23 cellular contexts compared by ENCODE assay signal in genomic region chr4:112120021-112120420, GRCh38. TPM values are rescaled to one million over a fixed set of nuclear protein-coding genes. Genes with fewer than 3 reads are reported as not detected.
DNase-seq lines count a peak whose midpoint lies in the region; ATAC-seq and TF ChIP-seq lines count a peak whose summit lies in the region.
"Had no signal": no experiment of that assay in that cellular context is flagged by ENCODE, and none has a peak within 500 bp of the region (broad histone marks: within the 10 kb centered on the region; RNA-seq: fewer than 3 reads in every experiment).

No MANE protein-coding gene starts in this region.

- ATAC-seq in stimulated activated naive CD8-positive, alpha-beta T cell treated with anti-CD3 and anti-CD28 coated beads, Interleukin-15, Interleukin-2, amounts not matched to agents 100 U/mL and 50 U/mL, for 24 hours = no peak
- ATAC-seq: left cardiac atrium had no signal

- H3K4me1 Mint-ChIP-seq in activated CD4-positive, alpha-beta T cell treated with anti-CD3 and anti-CD28 coated beads, Interleukin-2, amount 10 ng/mL, durations not matched to agents 24 days and 14 days = peaks cover 21% of the 10 kb centered on the region
- H3K4me1 Mint-ChIP-seq in stimulated activated naive CD8-positive, alpha-beta T cell treated with anti-CD3 and anti-CD28 coated beads, Interleukin-15, Interleukin-2, amounts not matched to agents 100 ng/mL and 50 ng/mL, for 24 hours (ENCODE audit: low read depth) = peaks cover 27% of the 10 kb centered on the region
- H3K4me1 Mint-ChIP-seq in activated T-helper 1 cell treated with anti-CD3 and anti-CD28 coated beads, Interleukin-12 subunit alpha, Interleukin-12 subunit beta, Interleukin-2, Interleukin-4 antibody, amounts not matched to agents 30 ng/mL and 10 ng/mL and 1 ng/mL, durations not matched to agents 14 hours and 24 hours and 36 hours (ENCODE audit: low read depth) = peaks cover 24% of the 10 kb centered on the region

- peaks cover 10% of the 10 kb centered on the region for H3K27me3 Mint-ChIP-seq in activated CD4-positive, alpha-beta T cell treated with anti-CD3 and anti-CD28 coated beads, Interleukin-2, amount 10 ng/mL, durations not matched to agents 24 days and 14 days
- H3K27me3 Mint-ChIP-seq in stimulated activated naive CD8-positive, alpha-beta T cell treated with anti-CD3 and anti-CD28 coated beads, Interleukin-15, Interleukin-2, amounts not matched to agents 100 ng/mL and 50 ng/mL, for 24 hours = peaks cover 12% of the 10 kb centered on the region
- H3K27me3 Mint-ChIP-seq in activated T-helper 1 cell treated with anti-CD3 and anti-CD28 coated beads, Interleukin-12 subunit alpha, Interleukin-12 subunit beta, Interleukin-2, Interleukin-4 antibody, amounts not matched to agents 30 ng/mL and 10 ng/mL and 1 ng/mL, durations not matched to agents 14 hours and 24 hours and 36 hours (ENCODE audit: insufficient read depth) = no peaks in the 10 kb centered on the region
- H3K27me3 Mint-ChIP-seq: type B pancreatic cell had no signal

- peak overlapping the region; percentile 97 for H3K27ac Mint-ChIP-seq in activated CD4-positive, alpha-beta T cell treated with anti-CD3 and anti-CD28 coated beads, Interleukin-2, amount 10 ng/mL, durations not matched to agents 24 days and 14 days
- peak overlapping the region; percentile 95 for H3K27ac Mint-ChIP-seq in stimulated activated naive CD8-positive, alpha-beta T cell treated with anti-CD3 and anti-CD28 coated beads, Interleukin-15, Interleukin-2, amounts not matched to agents 100 ng/mL and 50 ng/mL, for 24 hours
- no peak overlapping the region for H3K27ac Mint-ChIP-seq in activated T-helper 1 cell treated with anti-CD3 and anti-CD28 coated beads, Interleukin-12 subunit alpha, Interleukin-12 subunit beta, Interleukin-2, Interleukin-4 antibody, amounts not matched to agents 30 ng/mL and 10 ng/mL and 1 ng/mL, durations not matched to agents 14 hours and 24 hours and 36 hours
- H3K27ac Mint-ChIP-seq: nephron progenitor cell, type B pancreatic cell had no signal

- H3K4me3 Mint-ChIP-seq in activated CD4-positive, alpha-beta T cell treated with anti-CD3 and anti-CD28 coated beads, Interleukin-2, amount 10 ng/mL, durations not matched to agents 24 days and 14 days = no peak overlapping the region
- H3K4me3 Mint-ChIP-seq in stimulated activated naive CD8-positive, alpha-beta T cell treated with anti-CD3 and anti-CD28 coated beads, Interleukin-15, Interleukin-2, amounts not matched to agents 100 ng/mL and 50 ng/mL, for 24 hours = no peak overlapping the region
- no peak overlapping the region for H3K4me3 Mint-ChIP-seq in activated T-helper 1 cell treated with anti-CD3 and anti-CD28 coated beads, Interleukin-12 subunit alpha, Interleukin-12 subunit beta, Interleukin-2, Interleukin-4 antibody, amounts not matched to agents 30 ng/mL and 10 ng/mL and 1 ng/mL, durations not matched to agents 14 hours and 24 hours and 36 hours
- H3K4me3 Mint-ChIP-seq: CD14-positive monocyte, nephron progenitor cell, type B pancreatic cell had no signal

- peaks cover 12% of the 10 kb centered on the region for H3K9me3 Mint-ChIP-seq in activated CD4-positive, alpha-beta T cell treated with anti-CD3 and anti-CD28 coated beads, Interleukin-2, amount 10 ng/mL, durations not matched to agents 24 days and 14 days
- peaks cover 4% of the 10 kb centered on the region for H3K9me3 Mint-ChIP-seq in stimulated activated naive CD8-positive, alpha-beta T cell treated with anti-CD3 and anti-CD28 coated beads, Interleukin-15, Interleukin-2, amounts not matched to agents 100 ng/mL and 50 ng/mL, for 24 hours
- H3K9me3 Mint-ChIP-seq in activated T-helper 1 cell treated with anti-CD3 and anti-CD28 coated beads, Interleukin-12 subunit alpha, Interleukin-12 subunit beta, Interleukin-2, Interleukin-4 antibody, amounts not matched to agents 30 ng/mL and 10 ng/mL and 1 ng/mL, durations not matched to agents 14 hours and 24 hours and 36 hours = peaks cover 9% of the 10 kb centered on the region

- peaks cover 4% of the 10 kb centered on the region for H3K36me3 Mint-ChIP-seq in activated CD4-positive, alpha-beta T cell treated with anti-CD3 and anti-CD28 coated beads, Interleukin-2, amount 10 ng/mL, durations not matched to agents 24 days and 14 days (ENCODE audit: low read depth)
- H3K36me3 Mint-ChIP-seq in stimulated activated naive CD8-positive, alpha-beta T cell treated with anti-CD3 and anti-CD28 coated beads, Interleukin-15, Interleukin-2, amounts not matched to agents 100 ng/mL and 50 ng/mL, for 24 hours (ENCODE audit: low read depth) = peaks cover 10% of the 10 kb centered on the region
- peaks cover 5% of the 10 kb centered on the region for H3K36me3 Mint-ChIP-seq in activated T-helper 1 cell treated with anti-CD3 and anti-CD28 coated beads, Interleukin-12 subunit alpha, Interleukin-12 subunit beta, Interleukin-2, Interleukin-4 antibody, amounts not matched to agents 30 ng/mL and 10 ng/mL and 1 ng/mL, durations not matched to agents 14 hours and 24 hours and 36 hours (ENCODE audit: low read depth)
- H3K36me3 Mint-ChIP-seq: CD14-positive monocyte, type B pancreatic cell had no signal

- no peak overlapping the region for H3K4me3 ChIP-seq in choroid plexus epithelial cell (ENCODE audit: low read depth, low read length)
- H3K4me3 ChIP-seq: adrenal gland, hepatocyte, Peyer's patch, sigmoid colon had no signal

- no peak for DNase-seq in activated CD4-positive, alpha-beta T cell treated with anti-CD3 and anti-CD28 coated beads, Interleukin-2, amount 10 ng/mL, durations not matched to agents 24 days and 14 days
- DNase-seq in activated CD4-positive, alpha-beta T cell treated with anti-CD3 and anti-CD28 coated beads for 1 hour = no peak
- no peak for DNase-seq in stimulated activated naive CD8-positive, alpha-beta T cell treated with anti-CD3 and anti-CD28 coated beads, Interleukin-15, Interleukin-2, amounts not matched to agents 100 U/mL and 50 U/mL, for 24 hours
- DNase-seq in choroid plexus epithelial cell (ENCODE audit: low read depth) (peak; percentile 79), NCI-H2171 (lab: John Stamatoyannopoulos, UW) (no peak), HCEC 1CT (no peak)
- no peak for DNase-seq in activated T-helper 1 cell treated with anti-CD3 and anti-CD28 coated beads, Interleukin-12 subunit alpha, Interleukin-12 subunit beta, Interleukin-2, Interleukin-4 antibody, amounts not matched to agents 30 ng/mL and 10 ng/mL and 1 ng/mL, durations not matched to agents 14 hours and 24 hours and 36 hours (ENCODE audit: low spot score)
- DNase-seq: 8988T; adrenal gland; brain microvascular endothelial cell; left cardiac atrium; NCI-H146; NCI-H345; NCI-H69; nephron progenitor cell; Peyer's patch; SHP77; sigmoid colon; stimulated activated CD4-positive, alpha-beta T cell treated with anti-CD3 and anti-CD28 coated beads, Interleukin-12 subunit alpha, Interleukin-12 subunit beta, amount 100 ng/mL, for 4 hours had no signal

- no peak for TF ChIP-seq CTCF in choroid plexus epithelial cell (conservative IDR thresholded peaks at IDR 0.05; ENCODE audit: low read depth, low read length)

- intact Hi-C loops in activated CD4-positive, alpha-beta T cell treated with anti-CD3 and anti-CD28 coated beads, Interleukin-2, amount 10 ng/mL, durations not matched to agents 24 days and 14 days (cut with micrococcal nuclease) = no loop called here
- intact Hi-C loops in activated T-helper 1 cell treated with anti-CD3 and anti-CD28 coated beads, Interleukin-12 subunit alpha, Interleukin-12 subunit beta, Interleukin-2, Interleukin-4 antibody, amounts not matched to agents 30 ng/mL and 10 ng/mL and 1 ng/mL, durations not matched to agents 14 hours and 24 hours and 36 hours (cut with micrococcal nuclease) = no loop called here

RNA-seq across cellular contexts. Expression of gene FAM241A, which starts 25.2 kb away (rescaled TPM):
- 6.2 and 6.7 TPM in 2 replicates for total RNA-seq in activated CD4-positive, alpha-beta T cell treated with anti-CD3 and anti-CD28 coated beads, Interleukin-2, amount 10 ng/mL, durations not matched to agents 24 days and 14 days
- total RNA-seq in activated T-helper 1 cell treated with anti-CD3 and anti-CD28 coated beads, Interleukin-12 subunit alpha, Interleukin-12 subunit beta, Interleukin-2, Interleukin-4 antibody, amounts not matched to agents 30 ng/mL and 10 ng/mL and 1 ng/mL, durations not matched to agents 14 hours and 24 hours and 36 hours = 6.7 and 7.1 TPM in 2 replicates
